ENCODE assay signal across 8 cellular contexts in the genomic region with DNA sequence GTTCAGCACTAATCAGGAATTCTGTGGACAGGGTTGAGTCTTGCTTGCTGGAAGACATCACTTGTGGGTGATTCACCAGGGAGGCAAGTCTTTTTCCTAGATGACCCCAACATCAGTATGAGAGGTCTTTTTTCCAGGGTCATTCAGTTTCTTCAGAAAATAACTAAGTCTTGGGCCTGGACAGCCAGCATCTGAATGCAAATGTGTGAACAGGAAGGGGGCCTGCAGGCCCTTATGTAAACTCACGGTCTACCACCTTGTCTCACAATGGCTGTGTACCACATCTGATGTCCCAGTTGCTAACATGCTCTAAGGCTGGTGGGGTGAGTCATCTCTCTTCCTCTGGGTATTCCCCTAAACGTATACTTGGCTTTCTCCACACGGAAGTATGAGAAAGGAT.
DNase-seq lines count a peak whose midpoint lies in the region; ATAC-seq and TF ChIP-seq lines count a peak whose summit lies in the region.

No MANE protein-coding gene starts in this region.

- H3K27ac ChIP-seq in body of pancreas = no peak overlapping the region

- no peaks in the 10 kb centered on the region for H3K36me3 ChIP-seq in body of pancreas (replicated peaks in 1 of 2; ENCODE audit: insufficient read depth in 1 of 2, low read depth in 2 of 2)

- 74 to 81% methylated on average over 3 of the region's 3 CpGs for WGBS in body of pancreas, 2 donors

- intact Hi-C loops in body of pancreas (cut with DNase I) = no loop called here

- peaks cover 9% of the 10 kb centered on the region for H3K4me1 ChIP-seq in body of pancreas

- DNase-seq in AG08396 (ENCODE audit: low spot score) = peak; percentile 34
- peak; percentile 28 for DNase-seq in activated CD8-positive, alpha-beta memory T cell treated with anti-CD3 and anti-CD28 coated beads, Interleukin-2, amount 50 U/mL, for 4 hours
- peak; percentile 61 for DNase-seq in islet precursor cell
- no peak for DNase-seq in NCI-H1092 treated with DMSO at 0.1 percent for 48 hours (lab: John Stamatoyannopoulos, UW)
- DNase-seq in cortex of kidney (lab: John Stamatoyannopoulos, UW) = no peak
- no peak for DNase-seq in body of pancreas

- no peaks in the 10 kb centered on the region for H3K27me3 ChIP-seq in body of pancreas

- no peak for TF ChIP-seq CTCF in body of pancreas (IDR thresholded peaks at IDR 0.05)

- peak; percentile 100 for ATAC-seq in GM19463 (IDR thresholded peaks at IDR 0.05; ENCODE audit: unreplicated experiment)
- ATAC-seq in HG03565 (IDR thresholded peaks at IDR 0.05; ENCODE audit: unreplicated experiment) = peak; percentile 99
- ATAC-seq in body of pancreas = no peak

- H3K4me3 ChIP-seq in body of pancreas = no peak overlapping the region

- no peaks in the 10 kb centered on the region for H3K9me3 ChIP-seq in body of pancreas

- no peak for TF ChIP-seq POLR2A in body of pancreas (IDR thresholded peaks at IDR 0.05)

Comparison
In these comparisons a context has a peak if more than half of its experiments do, and no peak if none do; other contexts are left out.
1. DNase-seq: peak in AG08396 (single experiment), activated CD8-positive, alpha-beta memory T cell treated with anti-CD3 and anti-CD28 coated beads, Interleukin-2, amount 50 U/mL, for 4 hours (single experiment) and islet precursor cell (single experiment); none in NCI-H1092 treated with DMSO at 0.1 percent for 48 hours (single experiment), cortex of kidney (single experiment) and body of pancreas (0 of 4).